Comparison of ENCODE assay signal across 8 cellular contexts in the genomic region with DNA sequence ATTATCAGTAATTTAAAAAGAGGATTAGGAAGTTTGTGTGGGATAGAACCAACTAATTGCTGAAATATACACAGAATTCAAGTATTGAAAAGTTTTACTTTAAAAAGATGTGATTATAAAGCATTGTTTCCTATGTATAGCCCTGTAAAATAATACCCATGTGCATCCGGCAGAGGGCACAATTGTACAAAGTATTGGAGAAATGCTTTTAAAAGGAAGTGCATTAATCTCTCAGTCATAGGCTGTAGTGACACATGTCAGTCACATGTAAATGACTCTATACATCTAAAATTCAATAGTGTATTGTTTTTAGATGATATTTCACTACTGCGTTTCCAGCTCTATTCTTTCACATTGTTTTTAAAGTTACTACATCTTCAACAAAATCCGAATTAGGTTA. TPM values are rescaled to one million over a fixed set of nuclear protein-coding genes. Genes with fewer than 3 reads are reported as not detected.
DNase-seq lines count a peak whose midpoint lies in the region; ATAC-seq and TF ChIP-seq lines count a peak whose summit lies in the region.

No MANE protein-coding gene starts in this region.

- peaks cover 32% of the 10 kb centered on the region for H3K9me3 Mint-ChIP-seq in progenitor cell of endocrine pancreas (ENCODE audit: low read depth)

- H3K4me1 ChIP-seq in NT2/D1 (ENCODE audit: insufficient read depth, insufficient read length) = no peaks in the 10 kb centered on the region

- H3K36me3 Mint-ChIP-seq in progenitor cell of endocrine pancreas (ENCODE audit: insufficient read depth) = no peaks in the 10 kb centered on the region

- no peak overlapping the region for H3K4me3 ChIP-seq in NT2/D1 (ENCODE audit: insufficient read length, low read depth)

- peak; percentile 69 for DNase-seq in activated gamma-delta T cell treated with Interleukin-2 at 50 U/mL for 16 hours
- no peak for DNase-seq in activated gamma-delta T cell (lab: John Stamatoyannopoulos, UW)
- DNase-seq in NT2/D1 (ENCODE audit: low read depth, low spot score) = peak; percentile 33
- DNase-seq in activated T-cell treated with anti-CD3 and anti-CD28 coated beads for 4 hours = peak; percentile 41
- peak; percentile 62 for DNase-seq in fibroblast of peridontal ligament (ENCODE audit: extremely low read depth)
- DNase-seq in progenitor cell of endocrine pancreas (ENCODE audit: low spot score, unreplicated experiment) = no peak
- DNase-seq in NCI-H774 (lab: John Stamatoyannopoulos, UW) = no peak

- H3K9me3 ChIP-seq in NT2/D1 (ENCODE audit: insufficient read depth, low read length) = no peaks in the 10 kb centered on the region

- peak; percentile 70 for TF ChIP-seq CTCF in progenitor cell of endocrine pancreas (IDR thresholded peaks at IDR 0.05; ENCODE audit: unreplicated experiment)

- H3K9ac ChIP-seq in NT2/D1 (ENCODE audit: insufficient read length, low read depth) = no peak overlapping the region

- peaks cover 5% of the 10 kb centered on the region for H3K4me1 Mint-ChIP-seq in progenitor cell of endocrine pancreas (ENCODE audit: low read depth)

- no peak overlapping the region for H3K27ac Mint-ChIP-seq in progenitor cell of endocrine pancreas

- peaks cover 2% of the 10 kb centered on the region for H3K27me3 Mint-ChIP-seq in progenitor cell of endocrine pancreas

- peak; percentile 85 for ATAC-seq in HG03135 (IDR thresholded peaks at IDR 0.05; ENCODE audit: unreplicated experiment)

- H3K27me3 ChIP-seq in NT2/D1 (ENCODE audit: insufficient read depth, insufficient read length) = no peaks in the 10 kb centered on the region

- H3K4me3 Mint-ChIP-seq in progenitor cell of endocrine pancreas (ENCODE audit: low read depth) = no peak overlapping the region

- H3K36me3 ChIP-seq in NT2/D1 (ENCODE audit: insufficient read depth, insufficient read length, low read length) = no peaks in the 10 kb centered on the region

RNA-seq across cellular contexts. Expression of a gene that starts 9.7 kb away (rescaled TPM):
- 22.7 and 25.4 TPM in 2 replicates for total RNA-seq in progenitor cell of endocrine pancreas

Comparison
In these comparisons a context has a peak if more than half of its experiments do, and no peak if none do; other contexts are left out.
1. DNase-seq: peak in activated gamma-delta T cell treated with Interleukin-2 at 50 U/mL for 16 hours (single experiment), NT2/D1 (single experiment), activated T-cell treated with anti-CD3 and anti-CD28 coated beads for 4 hours (single experiment) and fibroblast of peridontal ligament (single experiment); none in activated gamma-delta T cell (single experiment), progenitor cell of endocrine pancreas (single experiment) and NCI-H774 (single experiment).